Comparison of ENCODE assay signal across 14 cellular contexts in genomic region chr7:27122075-27122910, GRCh38. TPM values are rescaled to one million over a fixed set of nuclear protein-coding genes. Genes with fewer than 3 reads are reported as not detected.
A peak's percentile ranks its signal among the peaks of the same experiment; 100 is the strongest.
DNase-seq lines count a peak whose midpoint lies in the region; ATAC-seq and TF ChIP-seq lines count a peak whose summit lies in the region.
"Had no signal": no experiment of that assay in that cellular context is flagged by ENCODE, and none has a peak within 500 bp of the region (broad histone marks: within the 10 kb centered on the region; RNA-seq: fewer than 3 reads in every experiment).

No MANE protein-coding gene starts in this region.

- peaks cover 82% of the 10 kb centered on the region for H3K4me1 ChIP-seq in mucosa of descending colon (ENCODE audit: low read depth)

- no peaks in the 10 kb centered on the region for H3K36me3 ChIP-seq in mucosa of descending colon (ENCODE audit: low read depth)

- peak overlapping the region; percentile 99 for H3K27ac Mint-ChIP-seq in type B pancreatic cell
- H3K27ac Mint-ChIP-seq: activated T-helper 2 cell treated with anti-CD3 and anti-CD28 coated beads, Interferon-gamma antibody, Interleukin-2, Interleukin-4, amounts not matched to agents 10 μg/mL and 5 μg/mL and 100 μg/mL, durations not matched to agents 14 hours and 24 hours and 36 hours; naive B cell; stimulated activated memory B cell treated with anti-CD40 and anti-IgM and Interleukin-4, amounts not matched to agents 10 μg/mL and 1 μg/mL and 100 μg/mL, for 72 hours had no signal

- no peaks in the 10 kb centered on the region for H3K9me3 ChIP-seq in mucosa of descending colon

- peaks cover 45% of the 10 kb centered on the region for H3K36me3 Mint-ChIP-seq in type B pancreatic cell
- H3K36me3 Mint-ChIP-seq: naive B cell; stimulated activated memory B cell treated with anti-CD40 and anti-IgM and Interleukin-4, amounts not matched to agents 10 μg/mL and 1 μg/mL and 100 μg/mL, for 72 hours had no signal

- intact Hi-C loops in cardiac septum (cut with DNase I): no loop called here
- intact Hi-C loops in left ventricle myocardium superior (cut with micrococcal nuclease): no loop called here
- intact Hi-C loops in mucosa of descending colon (cut with DNase I, micrococcal nuclease): no loop called here

- TF ChIP-seq CTCF in epithelial cell of esophagus (IDR thresholded peaks at IDR 0.05; ENCODE audit: insufficient read depth, low read depth, low read length, missing control alignments) (no peak), mucosa of descending colon (IDR thresholded peaks at IDR 0.05) (no peak), type B pancreatic cell (conservative IDR thresholded peaks at IDR 0.05) (no peak)

- DNase-seq in cardiac septum (ENCODE audit: low spot score): peak; percentile 75
- DNase-seq in left ventricle myocardium superior: no peak
- no peak for DNase-seq in epithelial cell of esophagus (ENCODE audit: low read depth)
- DNase-seq in mucosa of descending colon: peak; percentile 83 to 90 (median 86)
- DNase-seq in type B pancreatic cell (ENCODE audit: extremely low spot score, unreplicated experiment): no peak
- DNase-seq in NCI-H2029 (lab: John Stamatoyannopoulos, UW): no peak
- DNase-seq: naive B cell had no signal

- peaks cover 61% of the 10 kb centered on the region for H3K4me1 Mint-ChIP-seq in type B pancreatic cell (ENCODE audit: unreplicated experiment)
- H3K4me1 Mint-ChIP-seq: naive B cell; stimulated activated memory B cell treated with anti-CD40 and anti-IgM and Interleukin-4, amounts not matched to agents 10 μg/mL and 1 μg/mL and 100 μg/mL, for 72 hours had no signal

- H3K27me3 Mint-ChIP-seq in type B pancreatic cell: peaks cover 38% of the 10 kb centered on the region

- H3K4me3 Mint-ChIP-seq in type B pancreatic cell: peak overlapping the region; percentile 91
- H3K4me3 Mint-ChIP-seq: stimulated activated memory B cell treated with anti-CD40 and anti-IgM and Interleukin-4, amounts not matched to agents 10 μg/mL and 1 μg/mL and 100 μg/mL, for 72 hours had no signal

- ATAC-seq in left ventricle myocardium superior (no peak), mucosa of descending colon (peak; percentile 81), GM18498 (IDR thresholded peaks at IDR 0.05; ENCODE audit: unreplicated experiment) (no peak), GM21737 (IDR thresholded peaks at IDR 0.05; ENCODE audit: unreplicated experiment) (no peak)
- ATAC-seq: activated CD4-positive, CD25-positive, alpha-beta regulatory T cell treated with anti-CD3 and anti-CD28 coated beads, Interleukin-2, amount 50 U/mL, for 24 hours; SK-N-SH treated with all-trans-retinoic acid at 6 μM for 48 hours; stimulated activated memory B cell treated with anti-CD40 and anti-IgM and Interleukin-4, amounts not matched to agents 10 μg/mL and 1 μg/mL and 100 μg/mL, for 72 hours had no signal

- H3K4me3 ChIP-seq in epithelial cell of esophagus (ENCODE audit: low read length): peak overlapping the region; percentile 43
- H3K4me3 ChIP-seq in mucosa of descending colon: no peak overlapping the region

- no peaks in the 10 kb centered on the region for H3K9me3 Mint-ChIP-seq in type B pancreatic cell
- H3K9me3 Mint-ChIP-seq: activated T-helper 2 cell treated with anti-CD3 and anti-CD28 coated beads, Interferon-gamma antibody, Interleukin-2, Interleukin-4, amounts not matched to agents 10 μg/mL and 5 μg/mL and 100 μg/mL, durations not matched to agents 14 hours and 24 hours and 36 hours; naive B cell; stimulated activated memory B cell treated with anti-CD40 and anti-IgM and Interleukin-4, amounts not matched to agents 10 μg/mL and 1 μg/mL and 100 μg/mL, for 72 hours had no signal

RNA-seq across cellular contexts. Expression of gene HOXA4, which starts 8.3 kb away (rescaled TPM):
- total RNA-seq in cardiac septum (1.1 TPM), left ventricle myocardium superior (0.15 TPM), mucosa of descending colon (1 to 10 TPM; 5.9 to 9.5 (median 8.3) TPM), type B pancreatic cell (ENCODE audit: low replicate concordance) (28.5 and 37.6 TPM in 2 replicates)
- total RNA-seq: activated T-helper 2 cell treated with anti-CD3 and anti-CD28 coated beads, Interferon-gamma antibody, Interleukin-2, Interleukin-4, amounts not matched to agents 10 μg/mL and 5 μg/mL and 100 μg/mL, durations not matched to agents 14 hours and 24 hours and 36 hours had no signal

RNA-seq across cellular contexts. Expression of gene HOXA2, which starts 19.8 kb away (rescaled TPM):
- total RNA-seq in cardiac septum (0.30 TPM), left ventricle myocardium superior (0.12 TPM), mucosa of descending colon (1 to 10 TPM; 3.2 to 4.3 (median 3.3) TPM), type B pancreatic cell (ENCODE audit: low replicate concordance) (7.7 and 26.8 TPM in 2 replicates)
- total RNA-seq: A172; activated T-helper 2 cell treated with anti-CD3 and anti-CD28 coated beads, Interferon-gamma antibody, Interleukin-2, Interleukin-4, amounts not matched to agents 10 μg/mL and 5 μg/mL and 100 μg/mL, durations not matched to agents 14 hours and 24 hours and 36 hours had no signal

RNA-seq across cellular contexts. Expression of gene HOXA5, which starts 21.2 kb away (rescaled TPM):
- total RNA-seq in cardiac septum: 0.30 TPM
- not detected for total RNA-seq in left ventricle myocardium superior
- total RNA-seq in mucosa of descending colon: 10 to 100 TPM; 16.1 to 26.6 (median 23.8) TPM
- total RNA-seq in type B pancreatic cell (ENCODE audit: low replicate concordance): 55.0 and 77.7 TPM in 2 replicates
- total RNA-seq: activated T-helper 2 cell treated with anti-CD3 and anti-CD28 coated beads, Interferon-gamma antibody, Interleukin-2, Interleukin-4, amounts not matched to agents 10 μg/mL and 5 μg/mL and 100 μg/mL, durations not matched to agents 14 hours and 24 hours and 36 hours had no signal

RNA-seq across cellular contexts. Expression of gene HOXA6, which starts 25.3 kb away (rescaled TPM):
- total RNA-seq in cardiac septum: not detected
- total RNA-seq in left ventricle myocardium superior: not detected
- 10 to 100 TPM; 20.2 to 39.5 (median 20.5) TPM for total RNA-seq in mucosa of descending colon
- 4.2 and 10.9 TPM in 2 replicates for total RNA-seq in type B pancreatic cell (ENCODE audit: low replicate concordance)
- total RNA-seq: A172; activated T-helper 2 cell treated with anti-CD3 and anti-CD28 coated beads, Interferon-gamma antibody, Interleukin-2, Interleukin-4, amounts not matched to agents 10 μg/mL and 5 μg/mL and 100 μg/mL, durations not matched to agents 14 hours and 24 hours and 36 hours had no signal

RNA-seq across cellular contexts. Expression of gene HOXA1, which starts 26.5 kb away (rescaled TPM):
- total RNA-seq in cardiac septum: 0.19 TPM
- not detected for total RNA-seq in left ventricle myocardium superior
- 1 to 10 TPM; 1.5 to 2.7 (median 2.1) TPM for total RNA-seq in mucosa of descending colon
- total RNA-seq in type B pancreatic cell (ENCODE audit: low replicate concordance): 9.5 and 22.0 TPM in 2 replicates
- total RNA-seq: A172 had no signal

Comparison
In these comparisons a context has a peak if more than half of its experiments do, and no peak if none do; other contexts are left out.
1. DNase-seq: peak in cardiac septum (single experiment) and mucosa of descending colon (3 of 3); none in left ventricle myocardium superior (single experiment), epithelial cell of esophagus (single experiment), type B pancreatic cell (single experiment) and NCI-H2029 (single experiment).
2. RNA of gene HOXA5, which starts 21.2 kb away (total RNA-seq): 55.0 to 77.7 TPM in type B pancreatic cell and 16.1 to 26.6 TPM in mucosa of descending colon; 0.30 TPM in cardiac septum (single experiment) and not detected in left ventricle myocardium superior (single experiment); every median in the first group is over 10 times any median in the second.